ENCODE assay signal across 15 cellular contexts in the genomic region with DNA sequence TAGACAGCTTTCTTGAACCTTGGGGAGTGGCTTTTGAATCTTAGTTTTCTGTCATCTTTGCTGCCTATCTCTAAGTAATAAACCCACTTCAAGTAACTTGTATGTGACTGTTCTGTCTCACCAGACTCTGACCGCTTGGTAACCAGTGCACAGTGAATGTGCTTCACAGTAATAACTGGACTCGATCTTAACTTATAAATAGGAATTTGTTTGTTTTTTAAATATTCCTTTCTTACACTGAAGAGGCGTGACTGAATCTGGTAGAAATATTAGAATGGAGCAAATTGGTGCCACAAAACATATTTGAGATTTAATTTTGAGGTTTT.
"Had no signal": no experiment of that assay in that cellular context is flagged by ENCODE, and none has a peak within 500 bp of the region (broad histone marks: within the 10 kb centered on the region; RNA-seq: fewer than 3 reads in every experiment).

No MANE protein-coding gene starts in this region.

- H3K27me3 ChIP-seq: heart left ventricle, upper lobe of right lung had no signal

- H3K36me3 ChIP-seq: heart left ventricle, upper lobe of right lung had no signal

- H3K4me1 Mint-ChIP-seq: activated T-helper 17 cell treated with anti-CD3 and anti-CD28 coated beads, Interleukin-2, amount 50 U/mL, for 72 hours; immature natural killer cell; naive thymus-derived CD4-positive, alpha-beta T cell had no signal

- H3K4me1 ChIP-seq: upper lobe of right lung had no signal

- H3K36me3 Mint-ChIP-seq: immature natural killer cell had no signal

- H3K4me3 Mint-ChIP-seq: activated T-helper 17 cell treated with anti-CD3 and anti-CD28 coated beads, Interleukin-2, amount 50 U/mL, for 72 hours; immature natural killer cell; naive thymus-derived CD4-positive, alpha-beta T cell had no signal

- H3K27ac ChIP-seq: heart left ventricle, upper lobe of right lung had no signal

- H3K27ac Mint-ChIP-seq: activated T-helper 17 cell treated with anti-CD3 and anti-CD28 coated beads, Interleukin-2, amount 50 U/mL, for 72 hours; immature natural killer cell; naive thymus-derived CD4-positive, alpha-beta T cell had no signal

- H3K27me3 Mint-ChIP-seq: activated T-helper 17 cell treated with anti-CD3 and anti-CD28 coated beads, Interleukin-2, amount 50 U/mL, for 72 hours; naive thymus-derived CD4-positive, alpha-beta T cell had no signal

- H3K4me3 ChIP-seq: heart left ventricle, mucosa of descending colon, upper lobe of right lung had no signal

- H3K9me3 ChIP-seq: heart left ventricle, mucosa of descending colon, upper lobe of right lung had no signal

- DNase-seq: activated naive CD4-positive, alpha-beta T cell treated with Interleukin-2 at 50 U/mL for 16 hours; central memory CD4-positive, alpha-beta T cell; cortex of kidney; effector memory CD4-positive, alpha-beta T cell; heart left ventricle; immature natural killer cell; left colon; mucosa of descending colon; naive thymus-derived CD4-positive, alpha-beta T cell; small intestine; stimulated activated CD4-positive, alpha-beta T cell treated with anti-CD3 and anti-CD28 coated beads, Interleukin-4, amount 100 ng/mL, for 4 hours; stimulated activated CD8-positive, alpha-beta memory T cell treated with anti-CD3 and anti-CD28 coated beads, Interleukin-4, amount 100 ng/mL, for 48 hours; stimulated activated naive CD4-positive, alpha-beta T cell treated with Interleukin-2 at 50 U/mL for 16 hours; upper lobe of right lung had no signal
